7 cellular contexts compared by ENCODE assay signal in genomic region chr3:195522254-195523023, GRCh38. TPM values are rescaled to one million over a fixed set of nuclear protein-coding genes. Genes with fewer than 3 reads are reported as not detected.
DNase-seq lines count a peak whose midpoint lies in the region; ATAC-seq and TF ChIP-seq lines count a peak whose summit lies in the region.

No MANE protein-coding gene starts in this region.

- no peak overlapping the region for H3K27ac ChIP-seq in HEK293 (ENCODE audit: extremely low read depth, low read depth, low read length)

- TF ChIP-seq CTCF in HEK293 (tag by site-specific recombination; IDR thresholded peaks at IDR 0.05): no peak

- ATAC-seq in naive thymus-derived CD8-positive, alpha-beta T cell: no peak

- POLR2A ChIA-PET in HEK293 (lab: Yijun Ruan, JAX): no interaction called here
- POLR2A ChIA-PET in naive thymus-derived CD8-positive, alpha-beta T cell (lab: Charles Lee): interaction anchor here (1.0 to 2.7 kb wide), 5 partner anchors 12 to 252 kb away, joined by 3 to 16 read pairs (median 4); partner anchors contain the start of genes PPP1R2 and XXYLT1

- peaks cover 13 to 56% (median 46%) of the 10 kb centered on the region in 4 donors for H3K4me1 Mint-ChIP-seq in naive thymus-derived CD8-positive, alpha-beta T cell
- H3K4me1 Mint-ChIP-seq in activated T-helper 1 cell treated with anti-CD3 and anti-CD28 coated beads, Interleukin-12 subunit alpha, Interleukin-12 subunit beta, Interleukin-2, Interleukin-4 antibody, amounts not matched to agents 30 ng/mL and 10 ng/mL and 1 ng/mL, durations not matched to agents 14 hours and 24 hours and 36 hours (ENCODE audit: low read depth): peaks cover 35% of the 10 kb centered on the region

- intact Hi-C loops in activated T-helper 1 cell treated with anti-CD3 and anti-CD28 coated beads, Interleukin-12 subunit alpha, Interleukin-12 subunit beta, Interleukin-2, Interleukin-4 antibody, amounts not matched to agents 30 ng/mL and 10 ng/mL and 1 ng/mL, durations not matched to agents 14 hours and 24 hours and 36 hours (cut with micrococcal nuclease): loop anchor here (1.0 to 2.0 kb wide), 3 partner anchors 82 to 840 kb away; partner anchors contain the start of gene XXYLT1

- peaks cover 0 to 80% (median 9%) of the 10 kb centered on the region in 3 donors for H3K36me3 Mint-ChIP-seq in naive thymus-derived CD8-positive, alpha-beta T cell
- peaks cover 25% of the 10 kb centered on the region for H3K36me3 Mint-ChIP-seq in activated T-helper 1 cell treated with anti-CD3 and anti-CD28 coated beads, Interleukin-12 subunit alpha, Interleukin-12 subunit beta, Interleukin-2, Interleukin-4 antibody, amounts not matched to agents 30 ng/mL and 10 ng/mL and 1 ng/mL, durations not matched to agents 14 hours and 24 hours and 36 hours (ENCODE audit: low read depth)

- peak overlapping the region; percentile 32 to 84 (median 66) for H3K27ac Mint-ChIP-seq in naive thymus-derived CD8-positive, alpha-beta T cell
- H3K27ac Mint-ChIP-seq in activated T-helper 1 cell treated with anti-CD3 and anti-CD28 coated beads, Interleukin-12 subunit alpha, Interleukin-12 subunit beta, Interleukin-2, Interleukin-4 antibody, amounts not matched to agents 30 ng/mL and 10 ng/mL and 1 ng/mL, durations not matched to agents 14 hours and 24 hours and 36 hours: no peak overlapping the region

- H3K4me1 ChIP-seq in HEK293 (ENCODE audit: control insufficient read depth, insufficient read depth, low read length): no peaks in the 10 kb centered on the region

- H3K36me3 ChIP-seq in HEK293 (ENCODE audit: control insufficient read depth in 2 of 2, insufficient read depth in 1 of 2, low read length in 2 of 2): peaks cover 0 to 26% of the 10 kb centered on the region in 2 experiments; a peak in 2 of 3 replicates

- DNase-seq in DMS79 treated with DMSO at 0.1 percent for 48 hours (lab: John Stamatoyannopoulos, UW) (peak; percentile 74), OCI-M1 (lab: John Stamatoyannopoulos, UW) (peak; percentile 61), dermis blood vessel endothelial cell (peak; percentile 67)
- peak in 4 of 10 donors; percentile 28 to 59 (median 58) for DNase-seq in naive thymus-derived CD8-positive, alpha-beta T cell
- DNase-seq in activated T-helper 1 cell treated with anti-CD3 and anti-CD28 coated beads, Interleukin-12 subunit alpha, Interleukin-12 subunit beta, Interleukin-2, Interleukin-4 antibody, amounts not matched to agents 30 ng/mL and 10 ng/mL and 1 ng/mL, durations not matched to agents 14 hours and 24 hours and 36 hours (ENCODE audit: low spot score): no peak
- no peak for DNase-seq in stimulated activated CD4-positive, alpha-beta T cell treated with anti-CD3 and anti-CD28 coated beads, Interleukin-4, amount 100 ng/mL, for 4 hours

- CTCF ChIA-PET in HEK293 (lab: Yijun Ruan, JAX): interaction anchor here (0.5 to 7.0 kb wide), 18 partner anchors 8 to 1090 kb away, joined by 3 to 92 read pairs (median 3); partner anchors contain the start of gene XXYLT1

- H3K4me3 Mint-ChIP-seq in naive thymus-derived CD8-positive, alpha-beta T cell: peak overlapping the region in 5 of 10 donors; percentile 5 to 11 (median 7)
- H3K4me3 Mint-ChIP-seq in activated T-helper 1 cell treated with anti-CD3 and anti-CD28 coated beads, Interleukin-12 subunit alpha, Interleukin-12 subunit beta, Interleukin-2, Interleukin-4 antibody, amounts not matched to agents 30 ng/mL and 10 ng/mL and 1 ng/mL, durations not matched to agents 14 hours and 24 hours and 36 hours: no peak overlapping the region

- no peak overlapping the region for H3K4me3 ChIP-seq in HEK293 (ENCODE audit: low read depth, low read length)

- H3K9me3 Mint-ChIP-seq in naive thymus-derived CD8-positive, alpha-beta T cell: no peaks in the 10 kb centered on the region
- no peaks in the 10 kb centered on the region for H3K9me3 Mint-ChIP-seq in activated T-helper 1 cell treated with anti-CD3 and anti-CD28 coated beads, Interleukin-12 subunit alpha, Interleukin-12 subunit beta, Interleukin-2, Interleukin-4 antibody, amounts not matched to agents 30 ng/mL and 10 ng/mL and 1 ng/mL, durations not matched to agents 14 hours and 24 hours and 36 hours

- no peaks in the 10 kb centered on the region for H3K9me3 ChIP-seq in HEK293 (ENCODE audit: control insufficient read depth, insufficient read depth, low read depth, low read length)

- H3K27me3 Mint-ChIP-seq in naive thymus-derived CD8-positive, alpha-beta T cell: no peaks in the 10 kb centered on the region
- no peaks in the 10 kb centered on the region for H3K27me3 Mint-ChIP-seq in activated T-helper 1 cell treated with anti-CD3 and anti-CD28 coated beads, Interleukin-12 subunit alpha, Interleukin-12 subunit beta, Interleukin-2, Interleukin-4 antibody, amounts not matched to agents 30 ng/mL and 10 ng/mL and 1 ng/mL, durations not matched to agents 14 hours and 24 hours and 36 hours (ENCODE audit: insufficient read depth)

TF ChIP-seq in HEK293, 187 proteins besides CTCF, POLR2A, EP300 and RAD21:
- TF ChIP-seq ZNF660 (tag by site-specific recombination; IDR thresholded peaks at IDR 0.05) (peak; percentile 39; the same call in 1 of the 2 replicates), MZF1 (tag by site-specific recombination; IDR thresholded peaks at IDR 0.05; ENCODE audit: borderline replicate concordance) (no peak), ZNF654 (tag by site-specific recombination; IDR thresholded peaks at IDR 0.05; ENCODE audit: low read depth) (peak; percentile 59)
- TF ChIP-seq, protein P1, sequence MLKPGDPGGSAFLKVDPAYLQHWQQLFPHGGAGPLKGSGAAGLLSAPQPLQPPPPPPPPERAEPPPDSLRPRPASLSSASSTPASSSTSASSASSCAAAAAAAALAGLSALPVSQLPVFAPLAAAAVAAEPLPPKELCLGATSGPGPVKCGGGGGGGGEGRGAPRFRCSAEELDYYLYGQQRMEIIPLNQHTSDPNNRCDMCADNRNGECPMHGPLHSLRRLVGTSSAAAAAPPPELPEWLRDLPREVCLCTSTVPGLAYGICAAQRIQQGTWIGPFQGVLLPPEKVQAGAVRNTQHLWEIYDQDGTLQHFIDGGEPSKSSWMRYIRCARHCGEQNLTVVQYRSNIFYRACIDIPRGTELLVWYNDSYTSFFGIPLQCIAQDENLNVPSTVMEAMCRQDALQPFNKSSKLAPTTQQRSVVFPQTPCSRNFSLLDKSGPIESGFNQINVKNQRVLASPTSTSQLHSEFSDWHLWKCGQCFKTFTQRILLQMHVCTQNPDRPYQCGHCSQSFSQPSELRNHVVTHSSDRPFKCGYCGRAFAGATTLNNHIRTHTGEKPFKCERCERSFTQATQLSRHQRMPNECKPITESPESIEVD (tag by site-specific recombination; IDR thresholded peaks at IDR 0.05): peak; percentile 40; the same call in 1 of the 2 replicates
TF ChIP-seq in HEK293: peak in this region for 3.

RNA-seq across cellular contexts. Expression of gene PPP1R2, which starts 20.7 kb away (rescaled TPM):
- 139 and 277 TPM in 2 replicates for total RNA-seq in dermis blood vessel endothelial cell
- 100 to 1,000 TPM; 140 to 147 TPM for total RNA-seq in naive thymus-derived CD8-positive, alpha-beta T cell
- 100 to 1,000 TPM; 244 to 265 (median 245) TPM for polyA plus RNA-seq in naive thymus-derived CD8-positive, alpha-beta T cell
- total RNA-seq in activated T-helper 1 cell treated with anti-CD3 and anti-CD28 coated beads, Interleukin-12 subunit alpha, Interleukin-12 subunit beta, Interleukin-2, Interleukin-4 antibody, amounts not matched to agents 30 ng/mL and 10 ng/mL and 1 ng/mL, durations not matched to agents 14 hours and 24 hours and 36 hours: 98.8 and 106 TPM in 2 replicates

Comparison
In these comparisons a context has a peak if more than half of its experiments do, and no peak if none do; other contexts are left out.
1. DNase-seq: peak in DMS79 treated with DMSO at 0.1 percent for 48 hours (single experiment), OCI-M1 (single experiment) and dermis blood vessel endothelial cell (single experiment); none in activated T-helper 1 cell treated with anti-CD3 and anti-CD28 coated beads, Interleukin-12 subunit alpha, Interleukin-12 subunit beta, Interleukin-2, Interleukin-4 antibody, amounts not matched to agents 30 ng/mL and 10 ng/mL and 1 ng/mL, durations not matched to agents 14 hours and 24 hours and 36 hours (single experiment) and stimulated activated CD4-positive, alpha-beta T cell treated with anti-CD3 and anti-CD28 coated beads, Interleukin-4, amount 100 ng/mL, for 4 hours (0 of 2).